ENCODE assay signal across 19 cellular contexts in genomic region chr3:65978116-65978515, GRCh38.
"Had no signal": no experiment of that assay in that cellular context is flagged by ENCODE, and none has a peak within 500 bp of the region (broad histone marks: within the 10 kb centered on the region; RNA-seq: fewer than 3 reads in every experiment).

No MANE protein-coding gene starts in this region.

- H3K27ac Mint-ChIP-seq: activated naive CD4-positive, alpha-beta T cell treated with anti-CD3 and anti-CD28 coated beads, Interleukin-2, amount 50 U/mL, for 72 hours; memory B cell; natural killer cell; stimulated activated memory B cell treated with anti-CD40 and anti-IgM and Interleukin-4, amounts not matched to agents 10 μg/mL and 1 μg/mL and 100 μg/mL, for 72 hours had no signal

- ATAC-seq: activated naive CD4-positive, alpha-beta T cell treated with anti-CD3 and anti-CD28 coated beads, Interleukin-2, amount 50 U/mL, for 72 hours; heart right ventricle; natural killer cell; pancreas; sciatic nerve; stimulated activated memory B cell treated with anti-CD40 and anti-IgM and Interleukin-4, amounts not matched to agents 10 μg/mL and 1 μg/mL and 100 μg/mL, for 72 hours had no signal

- H3K9me3 Mint-ChIP-seq: memory B cell; stimulated activated memory B cell treated with anti-CD40 and anti-IgM and Interleukin-4, amounts not matched to agents 10 μg/mL and 1 μg/mL and 100 μg/mL, for 72 hours had no signal

- H3K4me1 ChIP-seq: colonic mucosa, pancreas, uterus had no signal

- H3K36me3 ChIP-seq: adrenal gland, brain microvascular endothelial cell, colonic mucosa, heart right ventricle, pancreas, thyroid gland, uterus had no signal

- H3K36me3 Mint-ChIP-seq: activated naive CD4-positive, alpha-beta T cell treated with anti-CD3 and anti-CD28 coated beads, Interleukin-2, amount 50 U/mL, for 72 hours; memory B cell; natural killer cell; stimulated activated memory B cell treated with anti-CD40 and anti-IgM and Interleukin-4, amounts not matched to agents 10 μg/mL and 1 μg/mL and 100 μg/mL, for 72 hours had no signal

- H3K27me3 ChIP-seq: adrenal gland, brain microvascular endothelial cell, colonic mucosa, heart right ventricle, pancreas, thyroid gland, uterus had no signal

- H3K4me1 Mint-ChIP-seq: memory B cell; natural killer cell; stimulated activated memory B cell treated with anti-CD40 and anti-IgM and Interleukin-4, amounts not matched to agents 10 μg/mL and 1 μg/mL and 100 μg/mL, for 72 hours had no signal

- H3K4me3 ChIP-seq: adrenal gland, colonic mucosa, heart right ventricle, pancreas, thyroid gland, uterus had no signal

- DNase-seq: activated CD4-positive, alpha-beta T cell treated with anti-CD3 and anti-CD28 coated beads, Interleukin-2, amount 50 U/mL, for 4 hours; activated gamma-delta T cell; adrenal gland; brain microvascular endothelial cell; central memory CD4-positive, alpha-beta T cell; colonic mucosa; heart right ventricle; natural killer cell; pancreas; stimulated activated CD4-positive, alpha-beta T cell treated with anti-CD3 and anti-CD28 coated beads, Interleukin-4, amount 100 ng/mL, for 4 hours; SW 1271; T-helper 2 cell; thyroid gland; uterus had no signal

- H3K27ac ChIP-seq: colonic mucosa, pancreas, thyroid gland, uterus, VCaP had no signal

- H3K9me3 ChIP-seq: adrenal gland, colonic mucosa, pancreas, thyroid gland, uterus had no signal

- H3K27me3 Mint-ChIP-seq: memory B cell; stimulated activated memory B cell treated with anti-CD40 and anti-IgM and Interleukin-4, amounts not matched to agents 10 μg/mL and 1 μg/mL and 100 μg/mL, for 72 hours had no signal

- H3K4me3 Mint-ChIP-seq: memory B cell; natural killer cell; stimulated activated memory B cell treated with anti-CD40 and anti-IgM and Interleukin-4, amounts not matched to agents 10 μg/mL and 1 μg/mL and 100 μg/mL, for 72 hours had no signal
